9 cellular contexts compared by ENCODE assay signal in the genomic region with DNA sequence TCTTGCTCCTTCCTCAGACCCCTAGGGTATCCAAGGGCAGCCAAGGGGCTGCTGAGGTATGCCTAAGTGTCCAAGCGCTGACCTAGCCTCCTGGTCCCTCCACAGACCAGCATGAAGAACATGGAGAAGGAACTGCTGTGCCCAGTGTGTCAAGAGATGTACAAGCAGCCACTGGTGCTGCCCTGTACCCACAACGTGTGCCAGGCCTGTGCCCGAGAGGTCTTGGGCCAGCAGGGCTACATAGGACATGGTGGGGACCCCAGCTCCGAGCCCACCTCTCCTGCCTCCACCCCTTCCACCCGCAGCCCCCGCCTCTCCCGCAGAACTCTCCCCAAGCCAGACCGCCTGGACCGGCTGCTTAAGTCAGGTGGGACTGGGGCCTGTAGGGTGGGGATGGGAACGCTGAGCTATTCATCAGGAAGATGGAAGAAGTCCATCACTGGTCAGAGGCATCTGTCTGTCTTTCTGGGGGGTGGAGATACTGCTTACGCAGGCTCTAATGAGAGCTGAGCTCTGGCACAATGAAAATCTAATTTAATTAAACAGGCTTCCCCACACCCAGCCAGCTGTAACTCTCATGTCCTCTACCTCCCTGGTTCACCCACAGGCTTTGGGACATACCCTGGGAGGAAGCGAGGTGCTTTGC. TPM values are rescaled to one million over a fixed set of nuclear protein-coding genes. Genes with fewer than 3 reads are reported as not detected.
DNase-seq lines count a peak whose midpoint lies in the region; ATAC-seq and TF ChIP-seq lines count a peak whose summit lies in the region.
"Had no signal": no experiment of that assay in that cellular context is flagged by ENCODE, and none has a peak within 500 bp of the region (broad histone marks: within the 10 kb centered on the region; RNA-seq: fewer than 3 reads in every experiment).

No MANE protein-coding gene starts in this region.

- peak overlapping the region; percentile 92 to 97 for H3K4me3 Mint-ChIP-seq in H9
- peak overlapping the region; percentile 91 for H3K4me3 Mint-ChIP-seq in activated naive CD8-positive, alpha-beta T cell treated with anti-CD3 and anti-CD28 coated beads for 36 hours

- H3K27me3 ChIP-seq in AG04450 (ENCODE audit: control insufficient read depth, insufficient read depth, low read length) (no peaks in the 10 kb centered on the region), H9 (ENCODE audit: insufficient read depth, low read length) (no peaks in the 10 kb centered on the region), mesenchymal stem cell (ENCODE audit: control insufficient read depth in 1 of 2, insufficient read depth in 1 of 2, low read length in 2 of 2) (no peaks in the 10 kb centered on the region)

- H3K4me1 Mint-ChIP-seq in H9: peaks cover 23 to 37% of the 10 kb centered on the region in 2 experiments
- peaks cover 36% of the 10 kb centered on the region for H3K4me1 Mint-ChIP-seq in activated naive CD8-positive, alpha-beta T cell treated with anti-CD3 and anti-CD28 coated beads for 36 hours

- H3K4me2 ChIP-seq in H9 (ENCODE audit: insufficient read depth, insufficient read length, low read length): peak overlapping the region; percentile 75
- peak overlapping the region; percentile 72 for H3K4me2 ChIP-seq in mesenchymal stem cell (ENCODE audit: low read length, poor library complexity, severe bottlenecking)

- ATAC-seq in GM19452 (IDR thresholded peaks at IDR 0.05; ENCODE audit: unreplicated experiment): no peak
- ATAC-seq in GM21526 (IDR thresholded peaks at IDR 0.05; ENCODE audit: low FRiP score, unreplicated experiment): no peak
- no peak for ATAC-seq in GM21360 (IDR thresholded peaks at IDR 0.05; ENCODE audit: unreplicated experiment)

- no peak overlapping the region for H3K56ac ChIP-seq in H9 (ENCODE audit: insufficient read length, low read depth, low read length)

- TF ChIP-seq CTCF in AG04450 (IDR thresholded peaks at IDR 0.05; ENCODE audit: low read depth, low read length): no peak
- no peak for TF ChIP-seq CTCF in H9 (conservative IDR thresholded peaks at IDR 0.05)

- DNase-seq in AG04450 (ENCODE audit: low read depth, low spot score): no peak
- peak; percentile 24 for DNase-seq in H9
- DNase-seq in activated naive CD8-positive, alpha-beta T cell treated with anti-CD3 and anti-CD28 coated beads for 36 hours: no peak
- DNase-seq in mesenchymal stem cell: no peak
- DNase-seq in epidermal melanocyte (ENCODE audit: insufficient read length, low spot score): no peak
- DNase-seq: OCI-M1 had no signal

- H3K18ac ChIP-seq in H9 (ENCODE audit: insufficient read length, low read depth, low read length): no peak overlapping the region
- no peak overlapping the region for H3K18ac ChIP-seq in mesenchymal stem cell (ENCODE audit: low read depth in 1 of 2, low read length in 2 of 2)

- H3K79me1 ChIP-seq in H9 (ENCODE audit: insufficient read depth, low read depth, low read length, poor library complexity, severe bottlenecking) (no peaks in the 10 kb centered on the region), mesenchymal stem cell (replicated peaks; ENCODE audit: low read length, poor library complexity, severe bottlenecking) (peaks cover 19% of the 10 kb centered on the region)

- H3K9ac ChIP-seq in H9 (ENCODE audit: extremely low read depth, insufficient read length, low read length): no peak overlapping the region
- peak overlapping the region; percentile 96 for H3K9ac ChIP-seq in mesenchymal stem cell (ENCODE audit: low read length)

- H3K36me3 Mint-ChIP-seq in H9 (ENCODE audit: insufficient read depth in 1 of 3, low read depth in 3 of 3): peaks cover 29 to 52% (median 42%) of the 10 kb centered on the region in 3 experiments
- peaks cover 21% of the 10 kb centered on the region for H3K36me3 Mint-ChIP-seq in activated naive CD8-positive, alpha-beta T cell treated with anti-CD3 and anti-CD28 coated beads for 36 hours

- H3K9me3 ChIP-seq in AG04450 (ENCODE audit: control insufficient read depth, insufficient read depth, low read length): no peaks in the 10 kb centered on the region; the same call in 1 of the 2 replicates
- H3K9me3 ChIP-seq in H9 (ENCODE audit: control insufficient read depth, low read depth, low read length): no peaks in the 10 kb centered on the region
- H3K9me3 ChIP-seq in mesenchymal stem cell (ENCODE audit: control insufficient read depth, low read length): no peaks in the 10 kb centered on the region

- H4K91ac ChIP-seq in H9 (ENCODE audit: insufficient read length, low read depth, low read length) (no peak overlapping the region), mesenchymal stem cell (ENCODE audit: low read length) (peak overlapping the region; percentile 56)

- H2AFZ ChIP-seq in H9 (ENCODE audit: low read length) (no peak overlapping the region), mesenchymal stem cell (ENCODE audit: low read depth, low read length) (no peak overlapping the region)

- no peaks in the 10 kb centered on the region for H3K4me1 ChIP-seq in H9 (ENCODE audit: insufficient read depth, low read length)
- peaks cover 26% of the 10 kb centered on the region for H3K4me1 ChIP-seq in mesenchymal stem cell (ENCODE audit: control insufficient read depth, insufficient read depth, low read depth, low read length)

- no peak overlapping the region for H3K4ac ChIP-seq in H9 (ENCODE audit: low read depth, low read length)
- peak overlapping the region in 1 of 2 experiments; percentile 1 for H3K4ac ChIP-seq in mesenchymal stem cell (ENCODE audit: low read depth in 1 of 2, low read length in 2 of 2)

- no peaks in the 10 kb centered on the region for H4K20me1 ChIP-seq in H9 (ENCODE audit: control insufficient read depth, insufficient read depth, insufficient read length)

- CTCF ChIA-PET in AG04450 (lab: Charles Lee): interaction anchor here (1.1 to 4.4 kb wide), 6 partner anchors 18 to 473 kb away, joined by 3 to 69 read pairs (median 6); no protein-coding TSS in a partner anchor

- no peak overlapping the region for H4K5ac ChIP-seq in H9 (ENCODE audit: insufficient read length, low read depth, low read length)

- H2AK5ac ChIP-seq in H9 (ENCODE audit: insufficient read length, low read length): no peak overlapping the region
- H2AK5ac ChIP-seq in mesenchymal stem cell (ENCODE audit: low read length, severe bottlenecking): no peak overlapping the region

- POLR2A ChIA-PET in AG04450 (lab: Yijun Ruan, JAX): interaction anchor here (0.5 kb wide), 1 partner anchor 18 kb away, joined by 3 read pairs; no protein-coding TSS in a partner anchor

- H3K9me3 Mint-ChIP-seq in H9: no peaks in the 10 kb centered on the region
- H3K9me3 Mint-ChIP-seq in activated naive CD8-positive, alpha-beta T cell treated with anti-CD3 and anti-CD28 coated beads for 36 hours: no peaks in the 10 kb centered on the region

- H4K8ac ChIP-seq in H9 (replicated peaks; ENCODE audit: insufficient read length, low read depth, low read length) (no peak overlapping the region), mesenchymal stem cell (ENCODE audit: low read length) (no peak overlapping the region)

- H2BK120ac ChIP-seq in H9 (ENCODE audit: low read depth, low read length, poor library complexity, severe bottlenecking): no peak overlapping the region
- no peak overlapping the region for H2BK120ac ChIP-seq in mesenchymal stem cell (ENCODE audit: low read depth, low read length)

- H2BK5ac ChIP-seq in H9 (ENCODE audit: insufficient read length, low read length) (no peak overlapping the region), mesenchymal stem cell (ENCODE audit: low read depth, low read length, poor library complexity, severe bottlenecking) (no peak overlapping the region)

- H3K23me2 ChIP-seq in H9 (ENCODE audit: insufficient read length, low read depth, low read length, poor library complexity, severe bottlenecking): peaks cover 18% of the 10 kb centered on the region

- WGBS in H9 (ENCODE audit: extremely low coverage, insufficient read length, low lambda C conversion rate): no CpG with 5 or more reads among the region's 12 CpGs
- 98% methylated on average over 5 of the region's 12 CpGs for WGBS in mesenchymal stem cell

- H3K14ac ChIP-seq in H9 (ENCODE audit: insufficient read depth, low read length) (no peak overlapping the region), mesenchymal stem cell (ENCODE audit: low read length in 2 of 2) (no peak overlapping the region)

- H3K36me3 ChIP-seq in mesenchymal stem cell (ENCODE audit: control insufficient read depth in 1 of 2, insufficient read depth in 2 of 2, low read depth in 1 of 2, low read length in 2 of 2): peaks cover 43 to 51% of the 10 kb centered on the region in 2 experiments

- no peaks in the 10 kb centered on the region; the same call in 1 of the 2 replicates for H3K79me2 ChIP-seq in H9 (ENCODE audit: insufficient read depth, low read length)

- H3K27ac Mint-ChIP-seq in H9: no peak overlapping the region
- H3K27ac Mint-ChIP-seq in activated naive CD8-positive, alpha-beta T cell treated with anti-CD3 and anti-CD28 coated beads for 36 hours: peak overlapping the region; percentile 20

- H3K4me3 ChIP-seq in AG04450 (ENCODE audit: low read depth, low read length) (peak overlapping the region; percentile 99), mesenchymal stem cell (ENCODE audit: insufficient read depth in 1 of 2, low read depth in 1 of 2, low read length in 2 of 2) (peak overlapping the region in 1 of 2 experiments; percentile 96)

- no peaks in the 10 kb centered on the region; the same call in none of the 2 replicates for H3K27me3 Mint-ChIP-seq in H9 (ENCODE audit: low read depth)
- peaks cover 4% of the 10 kb centered on the region for H3K27me3 Mint-ChIP-seq in activated naive CD8-positive, alpha-beta T cell treated with anti-CD3 and anti-CD28 coated beads for 36 hours

- H3K23ac ChIP-seq in H9 (ENCODE audit: insufficient read length, low read depth, low read length) (no peak overlapping the region), mesenchymal stem cell (ENCODE audit: low read length in 2 of 2) (peak overlapping the region in 1 of 2 experiments; percentile 68)

- H3K27ac ChIP-seq in AG04450 (ENCODE audit: low read depth, low read length): no peak overlapping the region
- H3K27ac ChIP-seq in H9 (ENCODE audit: insufficient read length, low read depth, low read length): no peak overlapping the region
- no peak overlapping the region for H3K27ac ChIP-seq in mesenchymal stem cell (ENCODE audit: low read length, poor library complexity, severe bottlenecking)

- H3T11ph ChIP-seq in H9 (ENCODE audit: low read length): no peak overlapping the region

- H2BK15ac ChIP-seq in H9 (ENCODE audit: low read depth, low read length): no peak overlapping the region
- H2BK15ac ChIP-seq in mesenchymal stem cell (ENCODE audit: low read depth, poor library complexity, severe bottlenecking): no peak overlapping the region

- H2BK12ac ChIP-seq in H9 (ENCODE audit: insufficient read length, low read depth, low read length) (no peak overlapping the region), mesenchymal stem cell (ENCODE audit: low read length in 2 of 2) (no peak overlapping the region)

- H2BK20ac ChIP-seq in H9 (ENCODE audit: low read depth, low read length, poor library complexity, severe bottlenecking): no peak overlapping the region

RNA-seq across cellular contexts. Expression of gene TRIM46, which starts 1.8 kb away (rescaled TPM):
- 2.9 and 3.8 TPM in 2 replicates for polyA plus RNA-seq in AG04450 (2011; rRNA removed)
- polyA minus RNA-seq in AG04450 (2011; rRNA and poly(A)+ RNA removed): 5.1 and 9.9 TPM in 2 replicates
- total RNA-seq in H9 (2021): 16.5 and 18.4 TPM in 2 replicates
- total RNA-seq in activated naive CD8-positive, alpha-beta T cell treated with anti-CD3 and anti-CD28 coated beads for 36 hours: 1 to 10 TPM; 4.6 to 4.9 TPM
- polyA plus RNA-seq in mesenchymal stem cell (2013, experiment 1 of 2): 7.1 TPM
- polyA plus RNA-seq in mesenchymal stem cell (2013, experiment 2 of 2): 6.5 TPM

RNA-seq across cellular contexts. Expression of gene KRTCAP2, which starts 2.3 kb away (rescaled TPM):
- polyA plus RNA-seq in AG04450 (2011; rRNA removed): 102 and 131 TPM in 2 replicates
- polyA minus RNA-seq in AG04450 (2011; rRNA and poly(A)+ RNA removed): 175 and 190 TPM in 2 replicates
- total RNA-seq in H9 (2021): 149 and 152 TPM in 2 replicates
- 100 to 1,000 TPM; 135 to 145 TPM for total RNA-seq in activated naive CD8-positive, alpha-beta T cell treated with anti-CD3 and anti-CD28 coated beads for 36 hours
- 350 TPM for polyA plus RNA-seq in mesenchymal stem cell (2013, experiment 1 of 2)
- polyA plus RNA-seq in mesenchymal stem cell (2013, experiment 2 of 2): 358 TPM

RNA-seq across cellular contexts. Expression of gene THBS3, which starts 32.3 kb away (rescaled TPM):
- polyA plus RNA-seq in AG04450 (2011; rRNA removed): 32.5 and 34.6 TPM in 2 replicates
- polyA minus RNA-seq in AG04450 (2011; rRNA and poly(A)+ RNA removed): 27.0 and 38.5 TPM in 2 replicates
- 5.0 and 5.9 TPM in 2 replicates for total RNA-seq in H9 (2021)
- 1 to 10 TPM; 7.4 to 9.3 TPM for total RNA-seq in activated naive CD8-positive, alpha-beta T cell treated with anti-CD3 and anti-CD28 coated beads for 36 hours
- polyA plus RNA-seq in mesenchymal stem cell (2013, experiment 1 of 2): 41.3 TPM
- 39.4 TPM for polyA plus RNA-seq in mesenchymal stem cell (2013, experiment 2 of 2)

RNA-seq across cellular contexts. Expression of gene MTX1, which starts 33.1 kb away (rescaled TPM):
- polyA plus RNA-seq in AG04450 (2011; rRNA removed): 44.6 and 62.3 TPM in 2 replicates
- polyA minus RNA-seq in AG04450 (2011; rRNA and poly(A)+ RNA removed): 33.4 and 56.5 TPM in 2 replicates
- 43.6 and 45.0 TPM in 2 replicates for total RNA-seq in H9 (2021)
- 10 to 100 TPM; 68.0 to 72.5 TPM for total RNA-seq in activated naive CD8-positive, alpha-beta T cell treated with anti-CD3 and anti-CD28 coated beads for 36 hours
- polyA plus RNA-seq in mesenchymal stem cell (2013, experiment 1 of 2): 39.5 TPM
- polyA plus RNA-seq in mesenchymal stem cell (2013, experiment 2 of 2): 38.9 TPM

RNA-seq across cellular contexts. Expression of gene DPM3, which starts 35.1 kb away (rescaled TPM):
- 16.8 and 35.6 TPM in 2 replicates for polyA plus RNA-seq in AG04450 (2011; rRNA removed)
- polyA minus RNA-seq in AG04450 (2011; rRNA and poly(A)+ RNA removed): 5.9 and 6.1 TPM in 2 replicates
- 47.4 and 48.5 TPM in 2 replicates for total RNA-seq in H9 (2021)
- total RNA-seq in activated naive CD8-positive, alpha-beta T cell treated with anti-CD3 and anti-CD28 coated beads for 36 hours: 10 to 100 TPM; 26.8 to 29.2 TPM
- 176 TPM for polyA plus RNA-seq in mesenchymal stem cell (2013, experiment 1 of 2)
- polyA plus RNA-seq in mesenchymal stem cell (2013, experiment 2 of 2): 182 TPM
